ENCODE assay signal across 1 cellular context in genomic region chr19:6769006-6769637, GRCh38.
TF ChIP-seq lines count a peak whose summit lies in the region.

No MANE protein-coding gene starts in this region.

TF ChIP-seq in K562, 482 proteins besides CTCF, POLR2A, EP300 and RAD21 (continues in another document):
- TF ChIP-seq SMC3 (conservative IDR thresholded peaks at IDR 0.05; ENCODE audit: insufficient read depth, low read depth, low read length) (peak; percentile 31; the same call in 1 of the 2 replicates), SMAD2 (IDR thresholded peaks at IDR 0.05; ENCODE audit: low read depth, low read length) (no peak), ZBTB49 (CRISPR knock-in tag; IDR thresholded peaks at IDR 0.05; ENCODE audit: borderline replicate concordance) (no peak), TCF7L2 (IDR thresholded peaks at IDR 0.05; ENCODE audit: low read depth, low read length) (0 out of 2 replicates have a peak, but pooled peaks have one; percentile 17), TAF1 (IDR thresholded peaks at IDR 0.05; ENCODE audit: control insufficient read depth, extremely low read depth, insufficient read depth, low read length, severe bottlenecking) (no peak), ZNF449 (CRISPR knock-in tag; IDR thresholded peaks at IDR 0.05) (no peak), MYNN (IDR thresholded peaks at IDR 0.05) (no peak), MYNN (CRISPR knock-in tag; IDR thresholded peaks at IDR 0.05) (no peak), OTX1 (CRISPR knock-in tag; IDR thresholded peaks at IDR 0.05) (no peak), POLR2B (IDR thresholded peaks at IDR 0.05; ENCODE audit: low read depth, partially characterized antibody) (no peak), ARHGAP35 (IDR thresholded peaks at IDR 0.05; ENCODE audit: partially characterized antibody) (no peak), ZNF3 (CRISPR knock-in tag; IDR thresholded peaks at IDR 0.05) (no peak), BCLAF1 (IDR thresholded peaks at IDR 0.05; ENCODE audit: borderline replicate concordance in 1 of 2, control insufficient read depth in 1 of 2, low read depth in 2 of 2, low read length in 1 of 2) (no peak), ZBTB17 (CRISPR knock-in tag; IDR thresholded peaks at IDR 0.05) (no peak), BCOR (IDR thresholded peaks at IDR 0.05) (0 out of 2 replicates have a peak, but pooled peaks have one; percentile 34), PHF21A (IDR thresholded peaks at IDR 0.05; ENCODE audit: borderline replicate concordance, low read depth) (no peak), JUND (IDR thresholded peaks at IDR 0.05; ENCODE audit: borderline replicate concordance, low read depth, low read length) (peak; percentile 30; the same call in 1 of the 2 replicates), JUND (tag; IDR thresholded peaks at IDR 0.05; ENCODE audit: borderline replicate concordance, low read depth, low read length) (no peak), HMG20B (CRISPR knock-in tag; IDR thresholded peaks at IDR 0.05) (no peak), ETV5 (CRISPR knock-in tag; IDR thresholded peaks at IDR 0.05; ENCODE audit: low read depth) (0 out of 2 replicates have a peak, but pooled peaks have one; percentile 33), ATF6 (CRISPR knock-in tag; IDR thresholded peaks at IDR 0.05) (no peak), CBFB (CRISPR knock-in tag; IDR thresholded peaks at IDR 0.05) (no peak), ILF3 (IDR thresholded peaks at IDR 0.05; ENCODE audit: borderline replicate concordance) (no peak), TCFL5 (CRISPR knock-in tag; conservative IDR thresholded peaks at IDR 0.05) (no peak), ZNF175 (CRISPR knock-in tag; IDR thresholded peaks at IDR 0.05; ENCODE audit: low read depth) (no peak), KAT2B (IDR thresholded peaks at IDR 0.05; ENCODE audit: low read depth, low read length) (no peak), CHD1 (IDR thresholded peaks at IDR 0.05; ENCODE audit: low read length) (no peak), ATF7 (IDR thresholded peaks at IDR 0.05) (peak; percentile 31; the same call in 1 of the 2 replicates), ZNF263 (CRISPR knock-in tag; IDR thresholded peaks at IDR 0.05; ENCODE audit: borderline replicate concordance) (peak; percentile 22; the same call in 1 of the 2 replicates), ZNF695 (CRISPR knock-in tag; IDR thresholded peaks at IDR 0.05) (no peak), EGR1 (conservative IDR thresholded peaks at IDR 0.05) (no peak), ZBTB12 (CRISPR knock-in tag; IDR thresholded peaks at IDR 0.05) (no peak), ARID2 (IDR thresholded peaks at IDR 0.05) (no peak), ZFP36 (IDR thresholded peaks at IDR 0.05; ENCODE audit: low read depth, low read length, partially characterized antibody) (peak; percentile 42), L3MBTL2 (IDR thresholded peaks at IDR 0.05) (no peak), ATF2 (CRISPR knock-in tag; IDR thresholded peaks at IDR 0.05) (no peak), ELF4 (CRISPR knock-in tag; IDR thresholded peaks at IDR 0.05) (no peak), ZHX1 (conservative IDR thresholded peaks at IDR 0.05; ENCODE audit: low read length) (no peak), ZNF77 (CRISPR knock-in tag; IDR thresholded peaks at IDR 0.05) (no peak)
- TF ChIP-seq, protein P1, sequence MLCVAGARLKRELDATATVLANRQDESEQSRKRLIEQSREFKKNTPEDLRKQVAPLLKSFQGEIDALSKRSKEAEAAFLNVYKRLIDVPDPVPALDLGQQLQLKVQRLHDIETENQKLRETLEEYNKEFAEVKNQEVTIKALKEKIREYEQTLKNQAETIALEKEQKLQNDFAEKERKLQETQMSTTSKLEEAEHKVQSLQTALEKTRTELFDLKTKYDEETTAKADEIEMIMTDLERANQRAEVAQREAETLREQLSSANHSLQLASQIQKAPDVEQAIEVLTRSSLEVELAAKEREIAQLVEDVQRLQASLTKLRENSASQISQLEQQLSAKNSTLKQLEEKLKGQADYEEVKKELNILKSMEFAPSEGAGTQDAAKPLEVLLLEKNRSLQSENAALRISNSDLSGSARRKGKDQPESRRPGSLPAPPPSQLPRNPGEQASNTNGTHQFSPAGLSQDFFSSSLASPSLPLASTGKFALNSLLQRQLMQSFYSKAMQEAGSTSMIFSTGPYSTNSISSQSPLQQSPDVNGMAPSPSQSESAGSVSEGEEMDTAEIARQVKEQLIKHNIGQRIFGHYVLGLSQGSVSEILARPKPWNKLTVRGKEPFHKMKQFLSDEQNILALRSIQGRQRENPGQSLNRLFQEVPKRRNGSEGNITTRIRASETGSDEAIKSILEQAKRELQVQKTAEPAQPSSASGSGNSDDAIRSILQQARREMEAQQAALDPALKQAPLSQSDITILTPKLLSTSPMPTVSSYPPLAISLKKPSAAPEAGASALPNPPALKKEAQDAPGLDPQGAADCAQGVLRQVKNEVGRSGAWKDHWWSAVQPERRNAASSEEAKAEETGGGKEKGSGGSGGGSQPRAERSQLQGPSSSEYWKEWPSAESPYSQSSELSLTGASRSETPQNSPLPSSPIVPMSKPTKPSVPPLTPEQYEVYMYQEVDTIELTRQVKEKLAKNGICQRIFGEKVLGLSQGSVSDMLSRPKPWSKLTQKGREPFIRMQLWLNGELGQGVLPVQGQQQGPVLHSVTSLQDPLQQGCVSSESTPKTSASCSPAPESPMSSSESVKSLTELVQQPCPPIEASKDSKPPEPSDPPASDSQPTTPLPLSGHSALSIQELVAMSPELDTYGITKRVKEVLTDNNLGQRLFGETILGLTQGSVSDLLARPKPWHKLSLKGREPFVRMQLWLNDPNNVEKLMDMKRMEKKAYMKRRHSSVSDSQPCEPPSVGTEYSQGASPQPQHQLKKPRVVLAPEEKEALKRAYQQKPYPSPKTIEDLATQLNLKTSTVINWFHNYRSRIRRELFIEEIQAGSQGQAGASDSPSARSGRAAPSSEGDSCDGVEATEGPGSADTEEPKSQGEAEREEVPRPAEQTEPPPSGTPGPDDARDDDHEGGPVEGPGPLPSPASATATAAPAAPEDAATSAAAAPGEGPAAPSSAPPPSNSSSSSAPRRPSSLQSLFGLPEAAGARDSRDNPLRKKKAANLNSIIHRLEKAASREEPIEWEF (CRISPR knock-in tag; IDR thresholded peaks at IDR 0.05): no peak
- TF ChIP-seq, protein P2, sequence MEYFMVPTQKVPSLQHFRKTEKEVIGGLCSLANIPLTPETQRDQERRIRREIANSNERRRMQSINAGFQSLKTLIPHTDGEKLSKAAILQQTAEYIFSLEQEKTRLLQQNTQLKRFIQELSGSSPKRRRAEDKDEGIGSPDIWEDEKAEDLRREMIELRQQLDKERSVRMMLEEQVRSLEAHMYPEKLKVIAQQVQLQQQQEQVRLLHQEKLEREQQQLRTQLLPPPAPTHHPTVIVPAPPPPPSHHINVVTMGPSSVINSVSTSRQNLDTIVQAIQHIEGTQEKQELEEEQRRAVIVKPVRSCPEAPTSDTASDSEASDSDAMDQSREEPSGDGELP (CRISPR knock-in tag; IDR thresholded peaks at IDR 0.05; ENCODE audit: borderline replicate concordance): peak; percentile 25; the same call in 1 of the 2 replicates
